3 cellular contexts compared by ENCODE assay signal in the genomic region with DNA sequence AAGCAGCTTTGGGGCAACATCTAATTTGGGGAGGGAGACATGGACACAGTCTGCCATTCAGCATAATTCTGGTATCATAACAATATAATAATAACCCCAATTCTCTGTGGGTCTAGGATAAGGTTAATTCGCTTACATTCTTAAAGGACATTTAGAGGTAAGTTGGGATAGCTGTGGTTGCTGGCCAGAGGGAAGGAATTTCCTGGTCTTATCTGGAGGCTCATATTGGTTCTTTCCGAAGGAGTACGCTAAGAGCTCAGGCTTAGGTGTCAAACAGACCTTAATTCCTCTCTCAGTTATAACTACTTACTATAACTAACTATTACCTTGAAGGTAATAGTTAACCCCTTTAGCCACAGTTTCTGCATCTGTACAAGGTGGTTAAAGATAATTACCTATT.
TF ChIP-seq lines count a peak whose summit lies in the region.

No MANE protein-coding gene starts in this region.

TF ChIP-seq in HCT116, 20 proteins besides CTCF, POLR2A, EP300 and RAD21:
- no peak for TF ChIP-seq CEBPB (IDR thresholded peaks at IDR 0.05; ENCODE audit: low read depth)
- TF ChIP-seq SP1 (IDR thresholded peaks at IDR 0.05; ENCODE audit: low read depth): no peak
- TF ChIP-seq SRF (IDR thresholded peaks at IDR 0.05; ENCODE audit: low read depth): no peak
- TF ChIP-seq EGR1 (IDR thresholded peaks at IDR 0.05; ENCODE audit: low read depth): no peak
- TF ChIP-seq, protein P1, sequence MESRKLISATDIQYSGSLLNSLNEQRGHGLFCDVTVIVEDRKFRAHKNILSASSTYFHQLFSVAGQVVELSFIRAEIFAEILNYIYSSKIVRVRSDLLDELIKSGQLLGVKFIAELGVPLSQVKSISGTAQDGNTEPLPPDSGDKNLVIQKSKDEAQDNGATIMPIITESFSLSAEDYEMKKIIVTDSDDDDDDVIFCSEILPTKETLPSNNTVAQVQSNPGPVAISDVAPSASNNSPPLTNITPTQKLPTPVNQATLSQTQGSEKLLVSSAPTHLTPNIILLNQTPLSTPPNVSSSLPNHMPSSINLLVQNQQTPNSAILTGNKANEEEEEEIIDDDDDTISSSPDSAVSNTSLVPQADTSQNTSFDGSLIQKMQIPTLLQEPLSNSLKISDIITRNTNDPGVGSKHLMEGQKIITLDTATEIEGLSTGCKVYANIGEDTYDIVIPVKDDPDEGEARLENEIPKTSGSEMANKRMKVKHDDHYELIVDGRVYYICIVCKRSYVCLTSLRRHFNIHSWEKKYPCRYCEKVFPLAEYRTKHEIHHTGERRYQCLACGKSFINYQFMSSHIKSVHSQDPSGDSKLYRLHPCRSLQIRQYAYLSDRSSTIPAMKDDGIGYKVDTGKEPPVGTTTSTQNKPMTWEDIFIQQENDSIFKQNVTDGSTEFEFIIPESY (IDR thresholded peaks at IDR 0.05; ENCODE audit: extremely low read depth, insufficient replicate concordance, low read length): no peak
- no peak for TF ChIP-seq POLR2AphosphoS5 (IDR thresholded peaks at IDR 0.05; ENCODE audit: low read depth, low read length)
- no peak for TF ChIP-seq EZH2 (IDR thresholded peaks at IDR 0.05)
- TF ChIP-seq ZNF274 (IDR thresholded peaks at IDR 0.05; ENCODE audit: low read depth, low read length): no peak
- TF ChIP-seq TCF7L2 (IDR thresholded peaks at IDR 0.05; ENCODE audit: borderline replicate concordance, extremely low read depth, insufficient read depth, insufficient read length): no peak
- TF ChIP-seq, protein P2, sequence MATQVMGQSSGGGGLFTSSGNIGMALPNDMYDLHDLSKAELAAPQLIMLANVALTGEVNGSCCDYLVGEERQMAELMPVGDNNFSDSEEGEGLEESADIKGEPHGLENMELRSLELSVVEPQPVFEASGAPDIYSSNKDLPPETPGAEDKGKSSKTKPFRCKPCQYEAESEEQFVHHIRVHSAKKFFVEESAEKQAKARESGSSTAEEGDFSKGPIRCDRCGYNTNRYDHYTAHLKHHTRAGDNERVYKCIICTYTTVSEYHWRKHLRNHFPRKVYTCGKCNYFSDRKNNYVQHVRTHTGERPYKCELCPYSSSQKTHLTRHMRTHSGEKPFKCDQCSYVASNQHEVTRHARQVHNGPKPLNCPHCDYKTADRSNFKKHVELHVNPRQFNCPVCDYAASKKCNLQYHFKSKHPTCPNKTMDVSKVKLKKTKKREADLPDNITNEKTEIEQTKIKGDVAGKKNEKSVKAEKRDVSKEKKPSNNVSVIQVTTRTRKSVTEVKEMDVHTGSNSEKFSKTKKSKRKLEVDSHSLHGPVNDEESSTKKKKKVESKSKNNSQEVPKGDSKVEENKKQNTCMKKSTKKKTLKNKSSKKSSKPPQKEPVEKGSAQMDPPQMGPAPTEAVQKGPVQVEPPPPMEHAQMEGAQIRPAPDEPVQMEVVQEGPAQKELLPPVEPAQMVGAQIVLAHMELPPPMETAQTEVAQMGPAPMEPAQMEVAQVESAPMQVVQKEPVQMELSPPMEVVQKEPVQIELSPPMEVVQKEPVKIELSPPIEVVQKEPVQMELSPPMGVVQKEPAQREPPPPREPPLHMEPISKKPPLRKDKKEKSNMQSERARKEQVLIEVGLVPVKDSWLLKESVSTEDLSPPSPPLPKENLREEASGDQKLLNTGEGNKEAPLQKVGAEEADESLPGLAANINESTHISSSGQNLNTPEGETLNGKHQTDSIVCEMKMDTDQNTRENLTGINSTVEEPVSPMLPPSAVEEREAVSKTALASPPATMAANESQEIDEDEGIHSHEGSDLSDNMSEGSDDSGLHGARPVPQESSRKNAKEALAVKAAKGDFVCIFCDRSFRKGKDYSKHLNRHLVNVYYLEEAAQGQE (IDR thresholded peaks at IDR 0.05; ENCODE audit: low read depth): no peak
- no peak for TF ChIP-seq JUND (IDR thresholded peaks at IDR 0.05)
- TF ChIP-seq FOSL1 (IDR thresholded peaks at IDR 0.05; ENCODE audit: low read depth): no peak
- TF ChIP-seq ZFX (IDR thresholded peaks at IDR 0.05): no peak
- TF ChIP-seq CBX3 (IDR thresholded peaks at IDR 0.05; ENCODE audit: low read depth): no peak
- no peak for TF ChIP-seq EZH2phosphoT487 (IDR thresholded peaks at IDR 0.05; ENCODE audit: borderline replicate concordance)
- TF ChIP-seq, protein P3, sequence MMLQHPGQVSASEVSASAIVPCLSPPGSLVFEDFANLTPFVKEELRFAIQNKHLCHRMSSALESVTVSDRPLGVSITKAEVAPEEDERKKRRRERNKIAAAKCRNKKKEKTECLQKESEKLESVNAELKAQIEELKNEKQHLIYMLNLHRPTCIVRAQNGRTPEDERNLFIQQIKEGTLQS (IDR thresholded peaks at IDR 0.05): no peak
TF ChIP-seq in HCT116: peak in this region for 0.

TF ChIP-seq in K562, 482 proteins besides CTCF, POLR2A, EP300 and RAD21:
- TF ChIP-seq, protein P4, sequence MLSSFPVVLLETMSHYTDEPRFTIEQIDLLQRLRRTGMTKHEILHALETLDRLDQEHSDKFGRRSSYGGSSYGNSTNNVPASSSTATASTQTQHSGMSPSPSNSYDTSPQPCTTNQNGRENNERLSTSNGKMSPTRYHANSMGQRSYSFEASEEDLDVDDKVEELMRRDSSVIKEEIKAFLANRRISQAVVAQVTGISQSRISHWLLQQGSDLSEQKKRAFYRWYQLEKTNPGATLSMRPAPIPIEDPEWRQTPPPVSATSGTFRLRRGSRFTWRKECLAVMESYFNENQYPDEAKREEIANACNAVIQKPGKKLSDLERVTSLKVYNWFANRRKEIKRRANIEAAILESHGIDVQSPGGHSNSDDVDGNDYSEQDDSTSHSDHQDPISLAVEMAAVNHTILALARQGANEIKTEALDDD (IDR thresholded peaks at IDR 0.05): peak; percentile 68; the same call in 1 of the 2 replicates
- TF ChIP-seq RFX5 (IDR thresholded peaks at IDR 0.05; ENCODE audit: low read depth, low read length): no peak
TF ChIP-seq in K562: peak in this region for 1.

TF ChIP-seq in HepG2, 621 proteins besides CTCF, POLR2A, EP300 and RAD21:
- TF ChIP-seq SP140L (CRISPR knock-in tag; IDR thresholded peaks at IDR 0.05; ENCODE audit: borderline replicate concordance): no peak
- no peak for TF ChIP-seq SYNCRIP (IDR thresholded peaks at IDR 0.05; ENCODE audit: insufficient read depth, low read depth, low read length)
- no peak for TF ChIP-seq ZBTB21 (CRISPR knock-in tag; IDR thresholded peaks at IDR 0.05)
- TF ChIP-seq CCDC6 (CRISPR knock-in tag; IDR thresholded peaks at IDR 0.05): no peak
- TF ChIP-seq MTF1 (CRISPR knock-in tag; IDR thresholded peaks at IDR 0.05): no peak
- no peak for TF ChIP-seq ZNF607 (CRISPR knock-in tag; IDR thresholded peaks at IDR 0.05; ENCODE audit: borderline replicate concordance)
- TF ChIP-seq, protein P5, sequence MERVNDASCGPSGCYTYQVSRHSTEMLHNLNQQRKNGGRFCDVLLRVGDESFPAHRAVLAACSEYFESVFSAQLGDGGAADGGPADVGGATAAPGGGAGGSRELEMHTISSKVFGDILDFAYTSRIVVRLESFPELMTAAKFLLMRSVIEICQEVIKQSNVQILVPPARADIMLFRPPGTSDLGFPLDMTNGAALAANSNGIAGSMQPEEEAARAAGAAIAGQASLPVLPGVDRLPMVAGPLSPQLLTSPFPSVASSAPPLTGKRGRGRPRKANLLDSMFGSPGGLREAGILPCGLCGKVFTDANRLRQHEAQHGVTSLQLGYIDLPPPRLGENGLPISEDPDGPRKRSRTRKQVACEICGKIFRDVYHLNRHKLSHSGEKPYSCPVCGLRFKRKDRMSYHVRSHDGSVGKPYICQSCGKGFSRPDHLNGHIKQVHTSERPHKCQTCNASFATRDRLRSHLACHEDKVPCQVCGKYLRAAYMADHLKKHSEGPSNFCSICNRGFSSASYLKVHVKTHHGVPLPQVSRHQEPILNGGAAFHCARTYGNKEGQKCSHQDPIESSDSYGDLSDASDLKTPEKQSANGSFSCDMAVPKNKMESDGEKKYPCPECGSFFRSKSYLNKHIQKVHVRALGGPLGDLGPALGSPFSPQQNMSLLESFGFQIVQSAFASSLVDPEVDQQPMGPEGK (CRISPR knock-in tag; IDR thresholded peaks at IDR 0.05): no peak
